In the genomic region with DNA sequence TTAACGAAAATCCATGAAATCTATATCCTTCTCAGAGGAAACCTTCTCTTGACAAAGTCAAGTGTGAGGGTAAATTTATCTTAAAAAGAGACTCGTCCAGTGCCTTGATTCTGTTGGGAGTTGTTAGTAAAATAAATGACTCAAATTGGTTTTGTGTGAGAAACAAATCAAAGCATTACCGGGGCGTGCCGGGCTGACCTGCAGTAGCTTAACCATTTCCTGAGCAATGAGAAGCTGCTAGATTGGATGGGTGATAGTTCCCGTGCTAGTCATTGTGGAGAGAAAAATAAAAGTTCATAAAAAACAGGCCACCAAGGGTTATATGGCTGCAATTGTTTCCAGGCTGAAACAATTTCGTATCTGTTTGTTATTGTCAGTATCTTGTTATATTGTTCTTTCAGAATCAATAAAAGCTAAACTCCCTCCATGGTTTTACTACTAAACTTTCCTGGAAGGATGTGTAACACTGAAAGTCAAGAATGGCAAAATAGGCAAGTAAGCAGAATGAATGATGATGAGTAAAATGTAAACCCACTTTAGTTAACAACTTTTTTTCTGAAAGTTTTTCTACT, we compare ENCODE assay signal across 13 cellular contexts.
A peak's percentile ranks its signal among the peaks of the same experiment; 100 is the strongest.
DNase-seq lines count a peak whose midpoint lies in the region; ATAC-seq and TF ChIP-seq lines count a peak whose summit lies in the region.
"Had no signal": no experiment of that assay in that cellular context is flagged by ENCODE, and none has a peak within 500 bp of the region (broad histone marks: within the 10 kb centered on the region; RNA-seq: fewer than 3 reads in every experiment).

No MANE protein-coding gene starts in this region.

- TF ChIP-seq POLR2A in esophagus squamous epithelium (IDR thresholded peaks at IDR 0.05) = no peak

- no peak overlapping the region for H3K4me3 ChIP-seq in SJSA1
- H3K4me3 ChIP-seq in fibroblast of pulmonary artery (replicated peaks; ENCODE audit: low read depth, low read length) = peak overlapping the region; percentile 3
- H3K4me3 ChIP-seq in subcutaneous abdominal adipose tissue (ENCODE audit: low read depth in 1 of 5, low read length in 5 of 5) = no peak overlapping the region
- H3K4me3 ChIP-seq in esophagus squamous epithelium = no peak overlapping the region
- H3K4me3 ChIP-seq: dorsolateral prefrontal cortex had no signal

- 24 to 32% methylated on average over 7 of the region's 7 CpGs for WGBS in esophagus squamous epithelium, 2 donors

- peak overlapping the region; percentile 63 for H3K27ac ChIP-seq in SJSA1
- H3K27ac ChIP-seq in subcutaneous abdominal adipose tissue (ENCODE audit: low read depth, low read length) = peak overlapping the region; percentile 58
- no peak overlapping the region for H3K27ac ChIP-seq in esophagus squamous epithelium
- H3K27ac ChIP-seq: 22Rv1, dorsolateral prefrontal cortex had no signal

- H3K36me3 ChIP-seq in SJSA1 (no peaks in the 10 kb centered on the region), subcutaneous abdominal adipose tissue (ENCODE audit: control insufficient read depth in 5 of 5, insufficient read depth in 5 of 5, low read length in 5 of 5) (no peaks in the 10 kb centered on the region), esophagus squamous epithelium (no peaks in the 10 kb centered on the region)

- intact Hi-C loops in esophagus squamous epithelium (cut with DNase I) = no loop called here

- DNase-seq in DMS53 (lab: John Stamatoyannopoulos, UW) (peak; percentile 19), DMS53 treated with DMSO at 0.1 percent for 48 hours (lab: John Stamatoyannopoulos, UW; ENCODE audit: unreplicated experiment) (no peak), SJSA1 (ENCODE audit: low read depth in 1 of 2, low spot score in 2 of 2) (peak; percentile 60 to 67), fibroblast of pulmonary artery (ENCODE audit: low read depth) (peak; percentile 48), esophagus squamous epithelium (lab: John Stamatoyannopoulos, UW) (no peak)
- DNase-seq in stimulated activated naive CD8-positive, alpha-beta T cell treated with anti-CD3 and anti-CD28 coated beads, Interleukin-15, Interleukin-2, amounts not matched to agents 100 U/mL and 50 U/mL, for 24 hours = no peak
- DNase-seq: activated effector memory CD4-positive, alpha-beta T cell treated with Interleukin-2 at 50 U/mL for 16 hours; dorsolateral prefrontal cortex; NCI-H146 had no signal

- H3K4me1 ChIP-seq in SJSA1 (replicated peaks) (peaks cover 27% of the 10 kb centered on the region), subcutaneous abdominal adipose tissue (ENCODE audit: control insufficient read depth in 5 of 5, insufficient read depth in 5 of 5, low read length in 5 of 5) (no peaks in the 10 kb centered on the region), esophagus squamous epithelium (peaks cover 0 to 17% (median 2%) of the 10 kb centered on the region in 3 donors)

- no peaks in the 10 kb centered on the region for H3K9me3 ChIP-seq in SJSA1 (replicated peaks)
- no peaks in the 10 kb centered on the region for H3K9me3 ChIP-seq in subcutaneous abdominal adipose tissue (ENCODE audit: control insufficient read depth in 5 of 5, low read length in 5 of 5)
- no peaks in the 10 kb centered on the region for H3K9me3 ChIP-seq in esophagus squamous epithelium

- TF ChIP-seq CTCF in fibroblast of pulmonary artery (IDR thresholded peaks at IDR 0.05; ENCODE audit: low read length, missing control alignments) (no peak), esophagus squamous epithelium (IDR thresholded peaks at IDR 0.05) (no peak)

- ATAC-seq in stimulated activated naive CD8-positive, alpha-beta T cell treated with anti-CD3 and anti-CD28 coated beads, Interleukin-15, Interleukin-2, amounts not matched to agents 100 U/mL and 50 U/mL, for 24 hours = no peak
- no peak for ATAC-seq in GM19328 (IDR thresholded peaks at IDR 0.05; ENCODE audit: unreplicated experiment)
- ATAC-seq: stimulated activated memory B cell treated with anti-CD40 and anti-IgM and Interleukin-4, amounts not matched to agents 10 μg/mL and 1 μg/mL and 100 μg/mL, for 72 hours had no signal

- no peak overlapping the region for H3K9ac ChIP-seq in subcutaneous abdominal adipose tissue (ENCODE audit: low read length in 5 of 5)

- no peaks in the 10 kb centered on the region for H3K27me3 ChIP-seq in SJSA1 (replicated peaks)
- H3K27me3 ChIP-seq in subcutaneous abdominal adipose tissue (ENCODE audit: control insufficient read depth in 5 of 5, insufficient read depth in 4 of 5, low read length in 5 of 5) = peaks cover 0 to 4% (median 0%) of the 10 kb centered on the region in 5 donors
- H3K27me3 ChIP-seq in esophagus squamous epithelium = peaks cover 0 to 24% (median 0%) of the 10 kb centered on the region in 4 donors

Comparison
In these comparisons a context has a peak if more than half of its experiments do, and no peak if none do; other contexts are left out.
1. DNase-seq: peak in DMS53 (single experiment), SJSA1 (2 of 2) and fibroblast of pulmonary artery (single experiment); none in DMS53 treated with DMSO at 0.1 percent for 48 hours (single experiment), stimulated activated naive CD8-positive, alpha-beta T cell treated with anti-CD3 and anti-CD28 coated beads, Interleukin-15, Interleukin-2, amounts not matched to agents 100 U/mL and 50 U/mL, for 24 hours (single experiment) and esophagus squamous epithelium (single experiment).
2. H3K27ac ChIP-seq: peak in SJSA1 (single experiment) and subcutaneous abdominal adipose tissue (single experiment); none in esophagus squamous epithelium (0 of 4).